In the genomic region with DNA sequence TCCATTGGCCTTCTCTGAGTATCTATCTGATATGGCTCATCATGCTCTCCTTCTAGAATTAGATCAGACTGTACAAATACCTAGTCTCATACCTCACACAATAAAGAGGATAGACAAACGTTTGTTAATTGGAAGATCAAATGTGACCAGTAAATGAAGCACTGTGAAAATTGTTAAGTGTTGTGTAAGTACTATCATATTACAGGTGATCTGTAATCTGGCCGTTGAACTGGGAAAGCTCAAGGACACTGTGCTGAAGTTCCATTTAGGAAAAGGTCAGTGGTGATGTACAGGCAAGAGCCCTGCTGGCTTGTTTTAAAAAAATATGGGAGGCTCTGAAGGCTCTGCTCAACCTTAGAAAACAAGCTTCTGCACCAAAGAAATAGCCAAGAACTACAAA, we compare ENCODE assay signal across 16 cellular contexts. TPM values are rescaled to one million over a fixed set of nuclear protein-coding genes. Genes with fewer than 3 reads are reported as not detected.
DNase-seq lines count a peak whose midpoint lies in the region; ATAC-seq and TF ChIP-seq lines count a peak whose summit lies in the region.
"Had no signal": no experiment of that assay in that cellular context is flagged by ENCODE, and none has a peak within 500 bp of the region (broad histone marks: within the 10 kb centered on the region; RNA-seq: fewer than 3 reads in every experiment).

No MANE protein-coding gene starts in this region.

- H3K4me3 Mint-ChIP-seq in activated CD4-positive, alpha-beta T cell treated with anti-CD3 and anti-CD28 coated beads for 36 hours: no peak overlapping the region
- H3K4me3 Mint-ChIP-seq in activated T-helper 17 cell treated with anti-CD3 and anti-CD28 coated beads, Interleukin-2, amount 50 U/mL, for 72 hours: no peak overlapping the region
- H3K4me3 Mint-ChIP-seq in naive thymus-derived CD8-positive, alpha-beta T cell: peak overlapping the region in 1 of 10 donors; percentile 29
- H3K4me3 Mint-ChIP-seq: activated CD8-positive, alpha-beta memory T cell treated with anti-CD3 and anti-CD28 coated beads, Interleukin-2, amount 10 ng/mL, durations not matched to agents 7 days and 5 days had no signal

- no peaks in the 10 kb centered on the region for H3K27me3 Mint-ChIP-seq in activated CD4-positive, alpha-beta T cell treated with anti-CD3 and anti-CD28 coated beads for 36 hours
- no peaks in the 10 kb centered on the region for H3K27me3 Mint-ChIP-seq in activated T-helper 17 cell treated with anti-CD3 and anti-CD28 coated beads, Interleukin-2, amount 50 U/mL, for 72 hours
- no peaks in the 10 kb centered on the region for H3K27me3 Mint-ChIP-seq in naive thymus-derived CD8-positive, alpha-beta T cell
- H3K27me3 Mint-ChIP-seq: activated CD8-positive, alpha-beta memory T cell treated with anti-CD3 and anti-CD28 coated beads, Interleukin-2, amount 10 ng/mL, durations not matched to agents 7 days and 5 days had no signal

- peaks cover 33% of the 10 kb centered on the region for H3K36me3 Mint-ChIP-seq in activated CD4-positive, alpha-beta T cell treated with anti-CD3 and anti-CD28 coated beads for 36 hours (ENCODE audit: low read depth)
- peaks cover 75% of the 10 kb centered on the region for H3K36me3 Mint-ChIP-seq in activated T-helper 17 cell treated with anti-CD3 and anti-CD28 coated beads, Interleukin-2, amount 50 U/mL, for 72 hours (ENCODE audit: low read depth)
- peaks cover 4 to 78% (median 22%) of the 10 kb centered on the region in 3 donors for H3K36me3 Mint-ChIP-seq in naive thymus-derived CD8-positive, alpha-beta T cell

- H3K27ac Mint-ChIP-seq in activated CD4-positive, alpha-beta T cell treated with anti-CD3 and anti-CD28 coated beads for 36 hours: peak overlapping the region; percentile 29
- peak overlapping the region; percentile 1 for H3K27ac Mint-ChIP-seq in activated T-helper 17 cell treated with anti-CD3 and anti-CD28 coated beads, Interleukin-2, amount 50 U/mL, for 72 hours
- H3K27ac Mint-ChIP-seq in naive thymus-derived CD8-positive, alpha-beta T cell: peak overlapping the region in 9 of 10 donors; percentile 18 to 84 (median 56)
- H3K27ac Mint-ChIP-seq: activated CD8-positive, alpha-beta memory T cell treated with anti-CD3 and anti-CD28 coated beads, Interleukin-2, amount 10 ng/mL, durations not matched to agents 7 days and 5 days had no signal

- POLR2A ChIA-PET in activated CD4-positive, alpha-beta T cell treated with anti-CD3 and anti-CD28 coated beads for 36 hours (lab: Charles Lee): no interaction called here
- POLR2A ChIA-PET in naive thymus-derived CD8-positive, alpha-beta T cell (lab: Charles Lee): no interaction called here

- TF ChIP-seq CTCF in GM10266 (IDR thresholded peaks at IDR 0.05; ENCODE audit: control insufficient read depth, insufficient read depth, low read depth, missing control alignments): no peak

- no peak for DNase-seq in activated CD4-positive, alpha-beta T cell treated with anti-CD3 and anti-CD28 coated beads for 36 hours
- DNase-seq in activated CD4-positive, alpha-beta T cell treated with anti-CD3 and anti-CD28 coated beads for 4 hours: no peak
- DNase-seq in NCI-H1436 treated with DMSO at 0.1 percent for 48 hours (lab: John Stamatoyannopoulos, UW) (peak; percentile 20), GM10266 (ENCODE audit: extremely low spot score) (no peak), T-helper 9 cell (no peak)
- DNase-seq in naive thymus-derived CD8-positive, alpha-beta T cell: no peak
- DNase-seq: activated CD4-positive, CD25-positive, alpha-beta regulatory T cell; activated CD8-positive, alpha-beta memory T cell treated with anti-CD3 and anti-CD28 coated beads, Interleukin-2, amount 10 ng/mL, durations not matched to agents 7 days and 5 days; MM.1S; NCI-H2227 treated with DMSO at 0.1 percent for 48 hours; nucleus accumbens; right lobe of liver; SHP77 treated with DMSO at 0.1 percent for 48 hours; stimulated activated CD4-positive, alpha-beta T cell treated with anti-CD3 and anti-CD28 coated beads, Interleukin-1b, Interleukin-23, amount 100 ng/mL, for 48 hours had no signal

- peaks cover 27% of the 10 kb centered on the region for H3K4me1 Mint-ChIP-seq in activated CD4-positive, alpha-beta T cell treated with anti-CD3 and anti-CD28 coated beads for 36 hours
- H3K4me1 Mint-ChIP-seq in activated T-helper 17 cell treated with anti-CD3 and anti-CD28 coated beads, Interleukin-2, amount 50 U/mL, for 72 hours: peaks cover 20% of the 10 kb centered on the region
- H3K4me1 Mint-ChIP-seq in naive thymus-derived CD8-positive, alpha-beta T cell: peaks cover 8 to 30% (median 19%) of the 10 kb centered on the region in 4 donors

- intact Hi-C loops in activated CD4-positive, alpha-beta T cell treated with anti-CD3 and anti-CD28 coated beads for 36 hours (cut with DNase I, micrococcal nuclease): no loop called here

- no peak for ATAC-seq in activated CD4-positive, alpha-beta T cell treated with anti-CD3 and anti-CD28 coated beads for 36 hours
- ATAC-seq in activated T-helper 17 cell treated with anti-CD3 and anti-CD28 coated beads, Interleukin-2, amount 50 U/mL, for 72 hours (replicated peaks): no peak
- no peak for ATAC-seq in naive thymus-derived CD8-positive, alpha-beta T cell
- ATAC-seq in GM18907 (IDR thresholded peaks at IDR 0.05; ENCODE audit: unreplicated experiment): no peak
- ATAC-seq: activated CD8-positive, alpha-beta memory T cell treated with anti-CD3 and anti-CD28 coated beads, Interleukin-2, amount 10 ng/mL, durations not matched to agents 7 days and 5 days had no signal

- H3K9me3 Mint-ChIP-seq in activated CD4-positive, alpha-beta T cell treated with anti-CD3 and anti-CD28 coated beads for 36 hours (ENCODE audit: low read depth): no peaks in the 10 kb centered on the region
- H3K9me3 Mint-ChIP-seq in activated T-helper 17 cell treated with anti-CD3 and anti-CD28 coated beads, Interleukin-2, amount 50 U/mL, for 72 hours: no peaks in the 10 kb centered on the region
- H3K9me3 Mint-ChIP-seq in naive thymus-derived CD8-positive, alpha-beta T cell: no peaks in the 10 kb centered on the region

- CTCF ChIA-PET in activated CD4-positive, alpha-beta T cell treated with anti-CD3 and anti-CD28 coated beads for 36 hours (lab: Charles Lee): no interaction called here

RNA-seq across cellular contexts. Expression of gene CORO6, which starts 38.5 kb away (rescaled TPM):
- total RNA-seq in activated CD4-positive, alpha-beta T cell treated with anti-CD3 and anti-CD28 coated beads for 36 hours: 10 to 100 TPM; 13.9 to 14.2 TPM
- 10 to 100 TPM in 1 of 2 donors, 1 to 10 TPM in 1; 2.5 to 12.0 TPM for total RNA-seq in activated T-helper 17 cell treated with anti-CD3 and anti-CD28 coated beads, Interleukin-2, amount 50 U/mL, for 72 hours
- 1 to 10 TPM; 1.6 to 2.2 TPM for total RNA-seq in naive thymus-derived CD8-positive, alpha-beta T cell
- polyA plus RNA-seq in naive thymus-derived CD8-positive, alpha-beta T cell: under 1 TPM in 2 of 3 donors, not detected in 1; 0.22 to 0.36 TPM

Comparison
In these comparisons a context has a peak if more than half of its experiments do, and no peak if none do; other contexts are left out.
1. H3K27ac Mint-ChIP-seq: peak in every context shown above with its lines; median percentile 56 in naive thymus-derived CD8-positive, alpha-beta T cell; 29 in activated CD4-positive, alpha-beta T cell treated with anti-CD3 and anti-CD28 coated beads for 36 hours; 1 in activated T-helper 17 cell treated with anti-CD3 and anti-CD28 coated beads, Interleukin-2, amount 50 U/mL, for 72 hours.